In the genomic region with DNA sequence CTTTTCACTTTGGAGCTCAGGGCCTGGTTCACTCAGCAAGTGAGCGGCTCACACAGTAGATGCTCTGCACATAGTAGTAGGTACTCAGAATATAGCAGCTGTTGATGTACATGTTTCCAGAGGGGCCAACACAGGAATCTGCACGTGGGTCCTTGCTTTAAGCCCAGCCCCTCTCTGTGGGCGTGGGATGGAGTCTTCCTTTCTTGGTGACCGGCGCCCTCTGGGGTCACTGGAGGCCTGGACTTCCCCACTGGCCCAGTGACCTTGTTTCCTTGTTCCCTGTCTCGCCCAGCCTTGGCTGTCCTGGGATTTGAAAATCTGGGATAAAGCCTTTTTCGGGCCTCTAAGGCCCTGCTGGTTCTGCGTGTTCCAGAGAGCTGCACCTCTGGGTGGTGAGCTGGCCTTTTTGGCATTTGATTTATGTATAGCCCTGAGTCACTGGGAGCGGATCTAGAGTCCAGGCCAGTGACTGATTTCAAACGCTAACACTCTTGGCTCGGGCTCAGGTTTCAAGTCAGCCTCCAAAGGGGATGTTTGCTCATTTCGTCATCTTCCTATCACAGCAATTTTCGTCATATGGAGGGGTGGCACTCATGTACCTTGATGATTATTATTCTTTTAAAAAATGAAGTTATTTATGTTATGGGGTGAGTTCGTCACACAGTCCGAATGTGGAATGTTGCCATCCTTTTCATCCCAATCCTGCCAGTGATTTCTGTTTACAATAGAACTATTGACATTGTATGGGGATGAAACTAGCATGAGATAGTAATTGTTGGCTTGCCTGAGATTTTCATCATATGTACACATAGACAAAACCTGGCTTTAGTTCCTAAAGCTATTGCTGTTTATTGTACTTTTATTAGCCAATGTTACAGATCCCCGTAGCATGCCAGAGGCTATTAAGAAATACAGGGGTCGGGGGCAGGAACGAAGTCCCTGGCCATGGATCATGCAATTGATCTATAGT, we compare ENCODE assay signal across 8 cellular contexts.
A peak's percentile ranks its signal among the peaks of the same experiment; 100 is the strongest.
DNase-seq lines count a peak whose midpoint lies in the region; FAIRE-seq and TF ChIP-seq lines count a peak whose summit lies in the region.

No MANE protein-coding gene starts in this region.

- no peaks in the 10 kb centered on the region for H3K9me3 ChIP-seq in kidney (ENCODE audit: control insufficient read depth in 1 of 2, low read length in 2 of 2)

- peak; percentile 74 for FAIRE-seq in kidney (lab: Jason Lieb, UNC)

- peaks cover 17 to 23% of the 10 kb centered on the region in 2 donors for H3K4me1 ChIP-seq in kidney (ENCODE audit: control insufficient read depth in 1 of 2, insufficient read depth in 1 of 2, low read depth in 1 of 2, low read length in 2 of 2)

- H3K9ac ChIP-seq in kidney (ENCODE audit: low read length in 2 of 2): no peak overlapping the region

- DNase-seq in GM10266 (ENCODE audit: extremely low spot score) (no peak), NCI-H748 (lab: John Stamatoyannopoulos, UW; ENCODE audit: unreplicated experiment) (peak; percentile 78), cardiac fibroblast (ENCODE audit: low read depth in 2 of 2) (peak; percentile 99 to 100), kidney (peak; percentile 90), stromal cell of bone marrow (ENCODE audit: low read depth) (peak; percentile 100)
- no peak for DNase-seq in activated CD8-positive, alpha-beta memory T cell treated with anti-CD3 and anti-CD28 coated beads, Interleukin-2, amount 50 U/mL, for 48 hours
- DNase-seq in stimulated activated CD8-positive, alpha-beta memory T cell treated with anti-CD3 and anti-CD28 coated beads, Interleukin-4, amount 100 ng/mL, for 48 hours: no peak
- DNase-seq in activated CD8-positive, alpha-beta memory T cell treated with anti-CD3 and anti-CD28 coated beads, Interleukin-2, amount 50 U/mL, for 4 hours: no peak

- peak overlapping the region; percentile 69 to 77 for H3K27ac ChIP-seq in kidney (ENCODE audit: low read depth in 2 of 2, low read length in 2 of 2)

- TF ChIP-seq CTCF in GM10266 (IDR thresholded peaks at IDR 0.05; ENCODE audit: control insufficient read depth, insufficient read depth, low read depth, missing control alignments) (peak; percentile 6), cardiac fibroblast (IDR thresholded peaks at IDR 0.05; ENCODE audit: low read depth, low read length) (no peak), kidney (IDR thresholded peaks at IDR 0.05; ENCODE audit: borderline replicate concordance, extremely low read depth, insufficient read depth) (no peak)

- intact Hi-C loops in kidney (cut with DNase I): no loop called here

- no peaks in the 10 kb centered on the region for H3K36me3 ChIP-seq in kidney (ENCODE audit: control insufficient read depth in 1 of 2, insufficient read depth in 2 of 2, low read length in 2 of 2)

- H3K4me3 ChIP-seq in cardiac fibroblast (replicated peaks in 1 of 2; ENCODE audit: low read depth in 2 of 2, low read length in 2 of 2) (peak overlapping the region in 1 of 2 donors; percentile 16), kidney (ENCODE audit: low read length in 2 of 2) (no peak overlapping the region)

Comparison
In these comparisons a context has a peak if more than half of its experiments do, and no peak if none do; other contexts are left out.
1. DNase-seq: peak in NCI-H748 (single experiment), cardiac fibroblast (2 of 2), kidney (single experiment) and stromal cell of bone marrow (single experiment); none in GM10266 (single experiment), activated CD8-positive, alpha-beta memory T cell treated with anti-CD3 and anti-CD28 coated beads, Interleukin-2, amount 50 U/mL, for 48 hours (single experiment), stimulated activated CD8-positive, alpha-beta memory T cell treated with anti-CD3 and anti-CD28 coated beads, Interleukin-4, amount 100 ng/mL, for 48 hours (single experiment) and activated CD8-positive, alpha-beta memory T cell treated with anti-CD3 and anti-CD28 coated beads, Interleukin-2, amount 50 U/mL, for 4 hours (single experiment).